15 cellular contexts compared by ENCODE assay signal in the genomic region with DNA sequence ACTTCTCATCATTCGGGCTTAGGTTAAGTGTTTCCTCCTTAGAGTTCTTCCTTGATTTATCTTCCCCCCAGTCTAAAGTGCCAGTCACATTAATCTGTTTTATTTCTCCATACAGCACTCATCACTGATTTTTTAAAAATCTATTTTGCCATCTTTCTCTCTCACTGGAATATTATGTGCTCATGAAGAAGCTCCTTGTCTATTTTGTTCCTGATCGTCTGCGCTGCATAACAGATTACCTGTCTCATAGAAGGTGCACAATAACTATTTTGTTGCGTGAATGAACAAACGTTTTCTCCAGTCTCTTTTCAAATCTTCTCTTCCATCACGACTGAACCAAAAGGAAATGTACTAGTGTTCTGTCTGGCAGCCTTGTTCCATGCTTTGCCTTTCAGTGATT. TPM values are rescaled to one million over a fixed set of nuclear protein-coding genes. Genes with fewer than 3 reads are reported as not detected.
DNase-seq lines count a peak whose midpoint lies in the region; ATAC-seq, FAIRE-seq and TF ChIP-seq lines count a peak whose summit lies in the region.
"Had no signal": no experiment of that assay in that cellular context is flagged by ENCODE, and none has a peak within 500 bp of the region (broad histone marks: within the 10 kb centered on the region; RNA-seq: fewer than 3 reads in every experiment).

No MANE protein-coding gene starts in this region.

- H4K20me1 ChIP-seq in Karpas-422 (ENCODE audit: insufficient read depth, low read depth, low read length) (peaks cover 42% of the 10 kb centered on the region), GM12878 (ENCODE audit: control insufficient read depth, insufficient read depth) (peaks cover 4% of the 10 kb centered on the region; the same call in 1 of the 2 replicates)

- H3K9me2 ChIP-seq in Karpas-422 (replicated peaks; ENCODE audit: insufficient read depth, low read length), result no peaks in the 10 kb centered on the region

- RAD21 ChIA-PET in GM12878 (lab: Charles Lee; ENCODE audit: unreplicated experiment), result no interaction called here

- no peak for TF ChIP-seq EP300 in GM12878 (IDR thresholded peaks at IDR 0.05; ENCODE audit: borderline replicate concordance in 1 of 2, control insufficient read depth in 1 of 2, low read depth in 2 of 2, low read length in 2 of 2)

- WGBS in GM12878 (ENCODE audit: insufficient coverage, insufficient replicate concordance, low lambda C conversion rate, missing lambda C conversion rate), result 93% methylated on average over 6 of the region's 6 CpGs

- H3K9me3 Mint-ChIP-seq in activated CD4-positive, alpha-beta T cell treated with anti-CD3 and anti-CD28 coated beads for 36 hours (ENCODE audit: low read depth), result peaks cover 8% of the 10 kb centered on the region

- peaks cover 64% of the 10 kb centered on the region for H3K4me1 Mint-ChIP-seq in activated CD4-positive, alpha-beta T cell treated with anti-CD3 and anti-CD28 coated beads for 36 hours

- H3K9ac ChIP-seq in Karpas-422 (ENCODE audit: low read length) (no peak overlapping the region), GM12878 (ENCODE audit: control insufficient read depth, insufficient read depth, low read length) (no peak overlapping the region)

- TF ChIP-seq CTCF in GM12878 (IDR thresholded peaks at IDR 0.05 in 2 of 3, conservative IDR thresholded peaks at IDR 0.05 in 1 of 3; ENCODE audit: control insufficient read depth in 2 of 3, extremely low read depth in 1 of 3, insufficient read depth in 1 of 3, low read depth in 3 of 3, low read length in 3 of 3) (no peak), neutrophil (IDR thresholded peaks at IDR 0.05) (no peak)

- ATAC-seq in activated CD4-positive, alpha-beta T cell treated with anti-CD3 and anti-CD28 coated beads for 36 hours, result no peak
- ATAC-seq in GM12878 (no peak), esophagus mucosa (no peak), HG03095 (IDR thresholded peaks at IDR 0.05; ENCODE audit: unreplicated experiment) (no peak)
- ATAC-seq: left ventricle myocardium superior had no signal

- H3K27ac ChIP-seq in Karpas-422 (ENCODE audit: low read length) (peak overlapping the region; percentile 97), GM12878 (ENCODE audit: control insufficient read depth, insufficient read depth) (peak overlapping the region; percentile 97; the same call in 1 of the 2 replicates), neutrophil (peak overlapping the region; percentile 87)

- H2AFZ ChIP-seq in Karpas-422 (ENCODE audit: low read length) (no peak overlapping the region), GM12878 (ENCODE audit: control insufficient read depth, low read depth, low read length) (no peak overlapping the region)

- peaks cover 89% of the 10 kb centered on the region for H3K79me2 ChIP-seq in Karpas-422 (ENCODE audit: low read length)
- peaks cover 79% of the 10 kb centered on the region for H3K79me2 ChIP-seq in GM12878 (ENCODE audit: control insufficient read depth, insufficient read depth, low read length)

- H3K9me3 ChIP-seq in Karpas-422 (ENCODE audit: low read length) (no peaks in the 10 kb centered on the region), GM12878 (replicated peaks; ENCODE audit: control insufficient read depth, insufficient read depth, low read length) (peaks cover 2% of the 10 kb centered on the region; the same call in 2 of the 3 replicates), neutrophil (no peaks in the 10 kb centered on the region)

- DNase-seq in activated CD4-positive, alpha-beta T cell treated with anti-CD3 and anti-CD28 coated beads for 36 hours, result no peak
- no peak for DNase-seq in activated CD4-positive, alpha-beta T cell treated with anti-CD3 and anti-CD28 coated beads for 48 hours
- DNase-seq in Karpas-422 (no peak), GM12878 (ENCODE audit: low read depth, low spot score) (no peak), NCI-H2107 (lab: John Stamatoyannopoulos, UW) (no peak)
- DNase-seq: anterior cingulate cortex, cortex of kidney, H7, left ventricle myocardium superior, NCI-H2029 treated with DMSO at 0.1 percent for 48 hours, T1000 had no signal

- TF ChIP-seq POLR2A in GM12878 (IDR thresholded peaks at IDR 0.05; ENCODE audit: low read depth, low read length), result no peak

- FAIRE-seq in GM12878 (lab: Jason Lieb, UNC), result no peak
- FAIRE-seq: D721Med had no signal

- no peak overlapping the region for H3K4me2 ChIP-seq in Karpas-422 (ENCODE audit: low read depth, low read length, poor library complexity, severe bottlenecking)
- peak overlapping the region; percentile 93 for H3K4me2 ChIP-seq in GM12878 (ENCODE audit: control insufficient read depth, insufficient read depth)

- H3K27me3 Mint-ChIP-seq in activated CD4-positive, alpha-beta T cell treated with anti-CD3 and anti-CD28 coated beads for 36 hours, result no peaks in the 10 kb centered on the region

- no peak overlapping the region for H3K4me3 ChIP-seq in Karpas-422 (ENCODE audit: low read length)
- peak overlapping the region; percentile 97; the same call in 1 of the 2 replicates for H3K4me3 ChIP-seq in GM12878
- no peak overlapping the region for H3K4me3 ChIP-seq in neutrophil (ENCODE audit: low read depth in 1 of 2, low read length in 1 of 2)

- intact Hi-C loops in activated CD4-positive, alpha-beta T cell treated with anti-CD3 and anti-CD28 coated beads for 36 hours (cut with DNase I, micrococcal nuclease), result loop anchor here in 1 of 2 experiments (2.0 kb wide), 1 partner anchor 173 kb away; a partner anchor contains a TSS
- intact Hi-C loops in GM12878 (cut with micrococcal nuclease; ENCODE audit: unreplicated experiment), result loop anchor here (10.0 kb wide), 1 partner anchor 369 kb away; a partner anchor contains a TSS

- peaks cover 48% of the 10 kb centered on the region for H3K36me3 Mint-ChIP-seq in activated CD4-positive, alpha-beta T cell treated with anti-CD3 and anti-CD28 coated beads for 36 hours (ENCODE audit: low read depth)

- H3K27me3 ChIP-seq in Karpas-422 (ENCODE audit: low read length) (no peaks in the 10 kb centered on the region), GM12878 (replicated peaks in 1 of 2; ENCODE audit: control insufficient read depth in 2 of 2, insufficient read depth in 2 of 2, low read length in 1 of 2) (no peaks in the 10 kb centered on the region), neutrophil (no peaks in the 10 kb centered on the region)

- SMC1A ChIA-PET in GM12878 (lab: Charles Lee; ENCODE audit: uncharacterized antibody, unreplicated experiment), result interaction anchor here (0.5 to 5.4 kb wide), 5 partner anchors 13 to 203 kb away, joined by 3 to 51 read pairs (median 4); no protein-coding TSS in a partner anchor

- peak overlapping the region; percentile 75 for H3K27ac Mint-ChIP-seq in activated CD4-positive, alpha-beta T cell treated with anti-CD3 and anti-CD28 coated beads for 36 hours

- no peak for TF ChIP-seq RAD21 in GM12878 (IDR thresholded peaks at IDR 0.05; ENCODE audit: insufficient read depth, low read depth, low read length)

- peaks cover 38% of the 10 kb centered on the region for H3K4me1 ChIP-seq in Karpas-422 (ENCODE audit: low read length)
- peaks cover 15% of the 10 kb centered on the region; the same call in 1 of the 2 replicates for H3K4me1 ChIP-seq in GM12878 (ENCODE audit: control insufficient read depth, insufficient read depth, low read length)
- H3K4me1 ChIP-seq in neutrophil (ENCODE audit: control insufficient read depth in 1 of 2, insufficient read depth in 1 of 2, low read depth in 1 of 2, low read length in 1 of 2), result peaks cover 59 to 66% of the 10 kb centered on the region in 2 experiments

- POLR2A ChIA-PET in activated CD4-positive, alpha-beta T cell treated with anti-CD3 and anti-CD28 coated beads for 36 hours (lab: Charles Lee), result interaction anchor here (0.6 kb wide), 1 partner anchor 14 kb away, joined by 4 read pairs; no protein-coding TSS in a partner anchor
- POLR2A ChIA-PET in GM12878 (lab: Charles Lee), result interaction anchor here (0.6 to 1.0 kb wide), 3 partner anchors 10 to 37 kb away, joined by 3 to 6 read pairs (median 4); no protein-coding TSS in a partner anchor

- H3K36me3 ChIP-seq in Karpas-422 (ENCODE audit: insufficient read depth, low read length), result peaks cover 40% of the 10 kb centered on the region
- peaks cover 7 to 14% of the 10 kb centered on the region in 2 experiments for H3K36me3 ChIP-seq in GM12878 (ENCODE audit: control insufficient read depth in 2 of 2, insufficient read depth in 2 of 2, low read length in 1 of 2)
- peaks cover 15% of the 10 kb centered on the region for H3K36me3 ChIP-seq in neutrophil

- BruUV-seq in GM12878 (replicated peaks; lab: Mats Ljungman, UMichigan), result no TSS peak

- H3K4me3 Mint-ChIP-seq in activated CD4-positive, alpha-beta T cell treated with anti-CD3 and anti-CD28 coated beads for 36 hours, result no peak overlapping the region

- CTCF ChIA-PET in activated CD4-positive, alpha-beta T cell treated with anti-CD3 and anti-CD28 coated beads for 36 hours (lab: Charles Lee), result interaction anchor here (0.7 to 1.2 kb wide), 2 partner anchors 64 to 68 kb away, joined by 3 to 4 read pairs; no protein-coding TSS in a partner anchor
- CTCF ChIA-PET in GM12878 (lab: Yijun Ruan, JAX), result interaction anchor here (1.2 to 5.4 kb wide), 3 partner anchors 72 to 395 kb away, joined by 3 to 40 read pairs (median 4); no protein-coding TSS in a partner anchor

- in situ Hi-C loops in GM12878 (cut with MboI), result no loop called here

RNA-seq across cellular contexts. Expression of a gene that starts 2.7 kb away (rescaled TPM):
- total RNA-seq in activated CD4-positive, alpha-beta T cell treated with anti-CD3 and anti-CD28 coated beads for 36 hours, result 10 to 100 TPM; 79.7 to 87.3 TPM
- 63.2 and 134 TPM in 2 replicates for total RNA-seq in Karpas-422 (2014; rRNA removed; shearing (Covaris generic); ENCODE audit: low replicate concordance)
- 40.7 and 48.7 TPM in 2 replicates for total RNA-seq in GM12878 (2013; cell fraction: nucleolus; rRNA removed)
- total RNA-seq in GM12878 (2014; rRNA removed) (43.9 and 46.7 TPM in 2 replicates), GM12878 (2014; rRNA removed; fragmentation: Illumina TruSeq; extraction: Trizol) (127 and 141 TPM in 2 replicates), GM12878 (2021) (97.8 and 102 TPM in 2 replicates), esophagus mucosa (66.9 TPM)
- 75.1 TPM for polyA plus RNA-seq in GM12878 (2011; ENCODE audit: low read depth)
- polyA plus RNA-seq in GM12878 (2011; rRNA removed) (146 and 157 TPM in 2 replicates), GM12878 (2014; fragmentation: Illumina TruSeq; extraction: Trizol) (59.9 and 106 TPM in 2 replicates), GM12878 (2014; fragmentation: Nextera tagmentation; extraction: Ambion mirVana) (100 to 1,000 TPM in 1 of 2 experiments, 10 to 100 TPM in 1; 47.1 to 119 TPM), GM12878 (2014; rRNA removed) (115 and 127 TPM in 2 replicates), GM12878 (2016; fragmentation: Nextera tagmentation; extraction: Ambion mirVana) (100 to 1,000 TPM; 103 to 107 TPM)
- 88.1 and 112 TPM in 2 replicates for polyA plus RNA-seq in GM12878 (2011; cell fraction: cytosol; rRNA removed)
- 49.8 and 50.8 TPM in 2 replicates for polyA plus RNA-seq in GM12878 (2011; cell fraction: nucleus; rRNA removed)
- 106 and 152 TPM in 2 replicates for polyA plus RNA-seq in GM12878 (2012)
- 41.3 and 60.9 TPM in 2 replicates for polyA minus RNA-seq in GM12878 (2011; rRNA and poly(A)+ RNA removed)
- polyA minus RNA-seq in GM12878 (2011; cell fraction: cytosol; rRNA and poly(A)+ RNA removed), result 22.9 and 26.9 TPM in 2 replicates
- polyA minus RNA-seq in GM12878 (2011; cell fraction: nucleus; rRNA and poly(A)+ RNA removed), result 13.1 and 18.3 TPM in 2 replicates

RNA-seq across cellular contexts. Expression of a gene that starts 3.0 kb away (rescaled TPM):
- 10 to 100 TPM; 11.2 to 12.5 TPM for total RNA-seq in activated CD4-positive, alpha-beta T cell treated with anti-CD3 and anti-CD28 coated beads for 36 hours
- 19.6 and 56.6 TPM in 2 replicates for total RNA-seq in Karpas-422 (2014; rRNA removed; shearing (Covaris generic); ENCODE audit: low replicate concordance)
- total RNA-seq in GM12878 (2013; cell fraction: nucleolus; rRNA removed), result 33.3 and 36.8 TPM in 2 replicates
- total RNA-seq in GM12878 (2014; rRNA removed), result 6.0 and 7.2 TPM in 2 replicates
- total RNA-seq in GM12878 (2014; rRNA removed; fragmentation: Illumina TruSeq; extraction: Trizol), result 8.9 and 9.2 TPM in 2 replicates
- 5.5 and 6.0 TPM in 2 replicates for total RNA-seq in GM12878 (2021)
- 5.5 TPM for polyA plus RNA-seq in GM12878 (2011; ENCODE audit: low read depth)
- polyA plus RNA-seq in GM12878 (2011; rRNA removed), result 25.7 and 31.0 TPM in 2 replicates
- 24.2 and 25.7 TPM in 2 replicates for polyA plus RNA-seq in GM12878 (2011; cell fraction: cytosol; rRNA removed)
- 13.8 and 16.2 TPM in 2 replicates for polyA plus RNA-seq in GM12878 (2011; cell fraction: nucleus; rRNA removed)
- 6.6 and 7.2 TPM in 2 replicates for polyA plus RNA-seq in GM12878 (2012)
- polyA plus RNA-seq in GM12878 (2014; fragmentation: Illumina TruSeq; extraction: Trizol), result 7.6 and 7.8 TPM in 2 replicates
- 10 to 100 TPM in 1 of 2 experiments, 1 to 10 TPM in 1; 7.9 to 13.5 TPM for polyA plus RNA-seq in GM12878 (2014; fragmentation: Nextera tagmentation; extraction: Ambion mirVana)
- polyA plus RNA-seq in GM12878 (2014; rRNA removed), result 7.7 and 8.0 TPM in 2 replicates
- 10 to 100 TPM; 10.9 to 13.0 TPM for polyA plus RNA-seq in GM12878 (2016; fragmentation: Nextera tagmentation; extraction: Ambion mirVana)
- 17.7 and 21.4 TPM in 2 replicates for polyA minus RNA-seq in GM12878 (2011; rRNA and poly(A)+ RNA removed)
- polyA minus RNA-seq in GM12878 (2011; cell fraction: cytosol; rRNA and poly(A)+ RNA removed), result 6.1 and 9.0 TPM in 2 replicates
- polyA minus RNA-seq in GM12878 (2011; cell fraction: nucleus; rRNA and poly(A)+ RNA removed), result 15.1 and 30.0 TPM in 2 replicates
- total RNA-seq in esophagus mucosa, result 3.6 TPM
